In the genomic region with DNA sequence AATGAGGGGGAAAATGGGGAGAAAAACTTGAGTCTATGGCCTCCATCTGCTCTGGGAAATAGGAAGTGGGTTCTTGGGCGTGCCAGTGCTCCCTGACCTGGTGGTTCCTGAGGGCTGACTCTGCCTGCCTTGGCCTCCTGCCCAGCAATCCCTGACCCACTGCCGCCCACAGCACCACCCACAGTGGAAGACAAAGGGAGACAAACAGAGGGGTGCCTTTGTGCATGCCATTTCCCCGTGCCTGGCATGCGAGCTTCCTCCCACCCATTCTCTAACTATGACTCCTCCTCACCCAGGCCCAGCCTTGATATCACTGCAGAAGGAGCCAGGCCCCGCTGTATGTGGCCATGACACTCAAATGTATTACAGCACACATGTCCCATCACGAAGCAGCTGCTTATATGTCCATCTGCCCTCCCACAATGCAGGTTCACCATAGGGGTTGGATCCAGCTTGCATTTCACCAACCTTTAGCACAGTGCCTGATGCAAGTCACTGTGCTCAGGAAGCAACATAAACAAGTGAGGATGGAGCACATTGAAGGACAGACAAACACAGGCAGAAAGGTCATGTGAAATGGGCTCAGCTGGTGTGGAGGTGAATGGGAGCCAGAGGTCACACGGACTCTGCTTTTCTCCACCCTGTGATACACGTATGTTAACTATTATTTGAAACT, we compare ENCODE assay signal across 9 cellular contexts.
DNase-seq lines count a peak whose midpoint lies in the region; ATAC-seq, FAIRE-seq and TF ChIP-seq lines count a peak whose summit lies in the region.
"Had no signal": no experiment of that assay in that cellular context is flagged by ENCODE, and none has a peak within 500 bp of the region (broad histone marks: within the 10 kb centered on the region; RNA-seq: fewer than 3 reads in every experiment).

No MANE protein-coding gene starts in this region.

- TF ChIP-seq RAD21 in K562 (CRISPR knock-in tag; conservative IDR thresholded peaks at IDR 0.05 in 1 of 2, IDR thresholded peaks at IDR 0.05 in 1 of 2): no peak

- no peak overlapping the region for H3K4me3 ChIP-seq in K562
- no peak overlapping the region for H3K4me3 ChIP-seq in kidney epithelial cell (ENCODE audit: low read depth, low read length)

- ATAC-seq in K562 (no peak), GM21526 (IDR thresholded peaks at IDR 0.05; ENCODE audit: low FRiP score, unreplicated experiment) (no peak)
- ATAC-seq: left lobe of liver had no signal

- no TSS peak for BruUV-seq in K562 (replicated peaks; lab: Mats Ljungman, UMichigan)

- TF ChIP-seq CTCF in K562 (IDR thresholded peaks at IDR 0.05 in 2 of 3, conservative IDR thresholded peaks at IDR 0.05 in 1 of 3; ENCODE audit: insufficient read depth in 2 of 3, low read depth in 1 of 3, low read length in 3 of 3) (no peak), kidney epithelial cell (IDR thresholded peaks at IDR 0.05; ENCODE audit: insufficient read depth, low read length, poor library complexity, severe bottlenecking) (no peak)

- peaks cover 8 to 11% of the 10 kb centered on the region in 2 experiments; a peak in 1 of 5 replicates for H3K27me3 ChIP-seq in K562 (ENCODE audit: control insufficient read depth in 2 of 2, insufficient read depth in 2 of 2, low read length in 2 of 2)
- no peaks in the 10 kb centered on the region for H3K27me3 ChIP-seq in kidney epithelial cell (ENCODE audit: control insufficient read depth, insufficient read depth, low read length)

- in situ Hi-C loops in K562 (cut with MboI): no loop called here

- H3K27ac ChIP-seq in K562 (ENCODE audit: extremely low read depth, low read depth, low read length): no peak overlapping the region

- 2% methylated on average over 8 of the region's 8 CpGs for WGBS in K562 (ENCODE audit: insufficient coverage, low coverage, missing lambda C conversion rate)

- no peak overlapping the region for H2AFZ ChIP-seq in K562 (ENCODE audit: low read depth, low read length)

- no peak for TF ChIP-seq EP300 in K562 (IDR thresholded peaks at IDR 0.05; ENCODE audit: low read length)

- FAIRE-seq in K562 (lab: Jason Lieb, UNC): no peak

- intact Hi-C loops in K562 (cut with micrococcal nuclease): loop anchor here (10.0 kb wide), 1 partner anchor 84 kb away; no protein-coding TSS in a partner anchor

- H3K9ac ChIP-seq in K562 (ENCODE audit: insufficient read depth in 1 of 2, low read depth in 2 of 2, low read length in 2 of 2): no peak overlapping the region

- no peaks in the 10 kb centered on the region for H3K9me1 ChIP-seq in K562 (ENCODE audit: control insufficient read depth, insufficient read depth, low read length)

- no peaks in the 10 kb centered on the region for H3K9me3 ChIP-seq in K562 (replicated peaks; ENCODE audit: control insufficient read depth, insufficient read depth, low read depth, low read length)

- no peak for TF ChIP-seq POLR2A in K562 (conservative IDR thresholded peaks at IDR 0.05)

- H3K36me3 ChIP-seq in K562 (ENCODE audit: control insufficient read depth, insufficient read depth, low read length): no peaks in the 10 kb centered on the region
- H3K36me3 ChIP-seq in kidney epithelial cell (ENCODE audit: control insufficient read depth, insufficient read depth, low read length): no peaks in the 10 kb centered on the region

- H3K4me2 ChIP-seq in K562 (ENCODE audit: insufficient read depth, low read length): no peak overlapping the region

- H3K4me1 ChIP-seq in K562 (replicated peaks in 1 of 2; ENCODE audit: control insufficient read depth in 2 of 2, insufficient read depth in 2 of 2, low read length in 2 of 2): peaks cover 0 to 6% of the 10 kb centered on the region in 2 experiments; a peak in 2 of 5 replicates

- POLR2A ChIA-PET in K562 (lab: Yijun Ruan, JAX): interaction anchor here (0.6 kb wide), 1 partner anchor 11 kb away, joined by 3 read pairs; no protein-coding TSS in a partner anchor

- DNase-seq in AG08395 (ENCODE audit: low spot score) (peak; percentile 18), LHCN-M2 (ENCODE audit: low read depth) (peak; percentile 92), K562 (ENCODE audit: extremely low read depth in 1 of 4, low spot score in 3 of 4) (no peak), kidney epithelial cell (ENCODE audit: low read depth) (peak; percentile 56), NCI-H526 treated with DMSO at 0.1 percent for 48 hours (lab: John Stamatoyannopoulos, UW) (no peak), DMS114 treated with DMSO at 0.1 percent for 48 hours (lab: John Stamatoyannopoulos, UW; ENCODE audit: unreplicated experiment) (no peak), NCI-H1694 treated with DMSO at 0.1 percent for 48 hours (lab: John Stamatoyannopoulos, UW) (no peak)

- CTCF ChIA-PET in K562 (lab: Yijun Ruan, JAX; ENCODE audit: low intra/inter-chr PET ratio): no interaction called here

- no peaks in the 10 kb centered on the region for H3K79me2 ChIP-seq in K562 (ENCODE audit: control insufficient read depth, insufficient read depth, low read length)

- H4K20me1 ChIP-seq in K562 (replicated peaks; ENCODE audit: control insufficient read depth, insufficient read depth, low read length): no peaks in the 10 kb centered on the region

TF ChIP-seq in K562, 482 proteins besides CTCF, POLR2A, EP300 and RAD21:
- TF ChIP-seq ESRRA (IDR thresholded peaks at IDR 0.05; ENCODE audit: borderline replicate concordance, low read depth) (peak; percentile 81; the same call in 1 of the 2 replicates), ZNF586 (CRISPR knock-in tag; conservative IDR thresholded peaks at IDR 0.05) (no peak)

Comparison
In these comparisons a context has a peak if more than half of its experiments do, and no peak if none do; other contexts are left out.
1. DNase-seq: peak in AG08395 (single experiment), LHCN-M2 (single experiment) and kidney epithelial cell (single experiment); none in K562 (0 of 4), NCI-H526 treated with DMSO at 0.1 percent for 48 hours (single experiment), DMS114 treated with DMSO at 0.1 percent for 48 hours (single experiment) and NCI-H1694 treated with DMSO at 0.1 percent for 48 hours (single experiment).